ENCODE assay signal across 18 cellular contexts in genomic region chr6:88651400-88651799, GRCh38.
A peak's percentile ranks its signal among the peaks of the same experiment; 100 is the strongest.
DNase-seq lines count a peak whose midpoint lies in the region; FAIRE-seq and TF ChIP-seq lines count a peak whose summit lies in the region.
"Had no signal": no experiment of that assay in that cellular context is flagged by ENCODE, and none has a peak within 500 bp of the region (broad histone marks: within the 10 kb centered on the region; RNA-seq: fewer than 3 reads in every experiment).

No MANE protein-coding gene starts in this region.

- H3K27me3 ChIP-seq in KMS-11 (ENCODE audit: insufficient read depth, low read depth) (no peaks in the 10 kb centered on the region), tibial artery (no peaks in the 10 kb centered on the region)

- no peak overlapping the region for H3K4me3 ChIP-seq in KMS-11 (IDR thresholded peaks at IDR 0.05; ENCODE audit: insufficient read depth, low read depth, low read length)
- no peak overlapping the region for H3K4me3 ChIP-seq in tibial artery
- H3K4me3 ChIP-seq: HAP-1 had no signal

- H3K79me2 ChIP-seq in KMS-11 (ENCODE audit: insufficient read depth, low read depth), result peaks cover 9% of the 10 kb centered on the region

- H3K27ac ChIP-seq in KMS-11, result peak overlapping the region; percentile 86
- H3K27ac ChIP-seq in tibial artery, result no peak overlapping the region
- H3K27ac ChIP-seq: 22Rv1 had no signal

- no peaks in the 10 kb centered on the region for H3K9me3 ChIP-seq in tibial artery
- H3K9me3 ChIP-seq: HAP-1 had no signal

- H3K4me1 ChIP-seq in KMS-11 (ENCODE audit: low read depth, poor library complexity, severe bottlenecking), result peaks cover 61% of the 10 kb centered on the region
- no peaks in the 10 kb centered on the region for H3K4me1 ChIP-seq in tibial artery
- H3K4me1 ChIP-seq: HAP-1 had no signal

- TF ChIP-seq CTCF in KMS-11 (conservative IDR thresholded peaks at IDR 0.05; ENCODE audit: low read depth, low read length), result no peak
- TF ChIP-seq CTCF in HFFc6 (IDR thresholded peaks at IDR 0.05), result no peak
- no peak for TF ChIP-seq CTCF in tibial artery (IDR thresholded peaks at IDR 0.05)

- H3K36me3 ChIP-seq in KMS-11 (ENCODE audit: insufficient read depth) (no peaks in the 10 kb centered on the region), tibial artery (no peaks in the 10 kb centered on the region)
- H3K36me3 ChIP-seq: HAP-1 had no signal

- no peak overlapping the region for H2AFZ ChIP-seq in KMS-11 (ENCODE audit: low read depth)

- H3K27ac Mint-ChIP-seq in HFFc6, result no peak overlapping the region
- H3K27ac Mint-ChIP-seq: B cell; CD4-positive, alpha-beta T cell had no signal

- H3K4me2 ChIP-seq in KMS-11, result peak overlapping the region; percentile 94

- no peaks in the 10 kb centered on the region for H4K20me1 ChIP-seq in KMS-11 (ENCODE audit: insufficient read depth)

- peak overlapping the region; percentile 45 for H3K9ac ChIP-seq in KMS-11

- no peaks in the 10 kb centered on the region; the same call in 1 of the 2 replicates for H3K27me3 Mint-ChIP-seq in HFFc6 (ENCODE audit: insufficient read depth)
- H3K27me3 Mint-ChIP-seq: B cell; CD4-positive, alpha-beta T cell had no signal

- no peaks in the 10 kb centered on the region for H3K9me3 Mint-ChIP-seq in HFFc6

- H3K4me1 Mint-ChIP-seq in HFFc6 (ENCODE audit: low read depth), result peaks cover 15% of the 10 kb centered on the region

- no peaks in the 10 kb centered on the region for H3K36me3 Mint-ChIP-seq in HFFc6 (ENCODE audit: low read depth)

- no peak for DNase-seq in HFFc6
- no peak for DNase-seq in activated effector memory CD4-positive, alpha-beta T cell treated with Interleukin-2 at 50 U/mL for 16 hours
- DNase-seq in stimulated activated CD8-positive, alpha-beta memory T cell treated with anti-CD3 and anti-CD28 coated beads, Interleukin-4, amount 100 ng/mL, for 48 hours, result no peak
- DNase-seq in tibial artery, result no peak
- DNase-seq: C1 segment of cervical spinal cord; Calu3; CD4-positive, alpha-beta T cell; DMS 273 treated with DMSO at 0.1 percent for 48 hours had no signal

- intact Hi-C loops in tibial artery (cut with DNase I; ENCODE audit: low total_unique reads), result no loop called here

- no peak overlapping the region for H3K4me3 Mint-ChIP-seq in HFFc6
- H3K4me3 Mint-ChIP-seq: B cell; CD4-positive, alpha-beta T cell had no signal

- FAIRE-seq in A204.1 (lab: Jason Lieb, UNC) (peak; percentile 83), TTC549 (lab: Jason Lieb, UNC) (peak; percentile 46), islet of Langerhans (lab: Jason Lieb, UNC) (peak; percentile 17)
- FAIRE-seq: H1, HepG2, HTR-8/SVneo had no signal
